Comparison of ENCODE assay signal across 1 cellular context in genomic region chr1:224082146-224082545, GRCh38.
TF ChIP-seq lines count a peak whose summit lies in the region.

No MANE protein-coding gene starts in this region.

TF ChIP-seq in K562, 482 proteins besides CTCF, POLR2A, EP300 and RAD21:
- TF ChIP-seq, protein P1, sequence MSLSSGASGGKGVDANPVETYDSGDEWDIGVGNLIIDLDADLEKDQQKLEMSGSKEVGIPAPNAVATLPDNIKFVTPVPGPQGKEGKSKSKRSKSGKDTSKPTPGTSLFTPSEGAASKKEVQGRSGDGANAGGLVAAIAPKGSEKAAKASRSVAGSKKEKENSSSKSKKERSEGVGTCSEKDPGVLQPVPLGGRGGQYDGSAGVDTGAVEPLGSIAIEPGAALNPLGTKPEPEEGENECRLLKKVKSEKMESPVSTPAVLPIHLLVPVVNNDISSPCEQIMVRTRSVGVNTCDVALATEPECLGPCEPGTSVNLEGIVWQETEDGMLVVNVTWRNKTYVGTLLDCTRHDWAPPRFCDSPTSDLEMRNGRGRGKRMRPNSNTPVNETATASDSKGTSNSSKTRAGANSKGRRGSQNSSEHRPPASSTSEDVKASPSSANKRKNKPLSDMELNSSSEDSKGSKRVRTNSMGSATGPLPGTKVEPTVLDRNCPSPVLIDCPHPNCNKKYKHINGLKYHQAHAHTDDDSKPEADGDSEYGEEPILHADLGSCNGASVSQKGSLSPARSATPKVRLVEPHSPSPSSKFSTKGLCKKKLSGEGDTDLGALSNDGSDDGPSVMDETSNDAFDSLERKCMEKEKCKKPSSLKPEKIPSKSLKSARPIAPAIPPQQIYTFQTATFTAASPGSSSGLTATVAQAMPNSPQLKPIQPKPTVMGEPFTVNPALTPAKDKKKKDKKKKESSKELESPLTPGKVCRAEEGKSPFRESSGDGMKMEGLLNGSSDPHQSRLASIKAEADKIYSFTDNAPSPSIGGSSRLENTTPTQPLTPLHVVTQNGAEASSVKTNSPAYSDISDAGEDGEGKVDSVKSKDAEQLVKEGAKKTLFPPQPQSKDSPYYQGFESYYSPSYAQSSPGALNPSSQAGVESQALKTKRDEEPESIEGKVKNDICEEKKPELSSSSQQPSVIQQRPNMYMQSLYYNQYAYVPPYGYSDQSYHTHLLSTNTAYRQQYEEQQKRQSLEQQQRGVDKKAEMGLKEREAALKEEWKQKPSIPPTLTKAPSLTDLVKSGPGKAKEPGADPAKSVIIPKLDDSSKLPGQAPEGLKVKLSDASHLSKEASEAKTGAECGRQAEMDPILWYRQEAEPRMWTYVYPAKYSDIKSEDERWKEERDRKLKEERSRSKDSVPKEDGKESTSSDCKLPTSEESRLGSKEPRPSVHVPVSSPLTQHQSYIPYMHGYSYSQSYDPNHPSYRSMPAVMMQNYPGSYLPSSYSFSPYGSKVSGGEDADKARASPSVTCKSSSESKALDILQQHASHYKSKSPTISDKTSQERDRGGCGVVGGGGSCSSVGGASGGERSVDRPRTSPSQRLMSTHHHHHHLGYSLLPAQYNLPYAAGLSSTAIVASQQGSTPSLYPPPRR (CRISPR knock-in tag; IDR thresholded peaks at IDR 0.05; ENCODE audit: borderline replicate concordance): no peak
- TF ChIP-seq ATF4 (CRISPR knock-in tag; IDR thresholded peaks at IDR 0.05) (no peak), TFE3 (CRISPR knock-in tag; IDR thresholded peaks at IDR 0.05) (peak; percentile 61; the same call in 1 of the 2 replicates)
TF ChIP-seq in K562: peak in this region for 1.
